37 cellular contexts compared by ENCODE assay signal in the genomic region with DNA sequence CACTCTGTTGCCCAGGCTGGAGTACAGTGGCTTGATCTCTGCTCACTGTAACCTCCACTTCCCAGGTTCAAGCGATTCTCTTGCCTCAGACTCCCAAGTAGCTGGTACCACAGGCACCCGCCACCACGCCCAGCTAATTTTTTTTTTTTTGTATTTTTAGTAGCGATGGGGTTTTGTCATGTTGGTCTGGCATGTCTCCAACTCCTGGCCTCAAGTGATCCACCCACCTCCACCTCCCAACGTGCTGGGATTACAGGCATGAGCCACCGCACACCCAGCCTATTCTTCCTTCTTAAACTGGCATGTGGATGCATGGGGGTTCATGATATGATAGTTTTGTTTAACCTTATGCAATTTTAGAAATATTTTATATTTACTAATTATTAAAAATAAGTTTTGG. TPM values are rescaled to one million over a fixed set of nuclear protein-coding genes. Genes with fewer than 3 reads are reported as not detected.
"Had no signal": no experiment of that assay in that cellular context is flagged by ENCODE, and none has a peak within 500 bp of the region (broad histone marks: within the 10 kb centered on the region; RNA-seq: fewer than 3 reads in every experiment).

No MANE protein-coding gene starts in this region.

- H3K27me3 Mint-ChIP-seq: activated CD4-positive, alpha-beta T cell treated with anti-CD3 and anti-CD28 coated beads for 36 hours; activated naive CD8-positive, alpha-beta T cell; memory B cell; naive thymus-derived CD8-positive, alpha-beta T cell; T-cell had no signal

- H3K4me1 ChIP-seq: body of pancreas, colonic mucosa, gastroesophageal sphincter, parathyroid adenoma, tibial nerve had no signal

- ATAC-seq: body of pancreas; gastroesophageal sphincter; naive thymus-derived CD8-positive, alpha-beta T cell; right cardiac atrium; T-cell had no signal

- H2AFZ ChIP-seq: parathyroid adenoma had no signal

- H3K9me3 ChIP-seq: body of pancreas, colonic mucosa, gastroesophageal sphincter, spleen, tibial nerve had no signal

- H3K27ac Mint-ChIP-seq: activated CD4-positive, alpha-beta T cell treated with anti-CD3 and anti-CD28 coated beads for 36 hours; activated naive CD8-positive, alpha-beta T cell; memory B cell; naive thymus-derived CD8-positive, alpha-beta T cell; T-cell; T-helper 2 cell treated with Interferon-gamma antibody and Interleukin-4, amounts not matched to agents 5 μg/mL and 100 μg/mL, for 36 hours had no signal

- H3K4me3 ChIP-seq: body of pancreas, cardiac muscle cell, colonic mucosa, dorsolateral prefrontal cortex, gastroesophageal sphincter, spleen, tibial nerve had no signal

- H3K36me3 ChIP-seq: cardiac muscle cell, colonic mucosa had no signal

- H3K9ac ChIP-seq: parathyroid adenoma had no signal

- H3K4me1 Mint-ChIP-seq: neural crest cell had no signal

- H3K4me3 Mint-ChIP-seq: activated CD4-positive, alpha-beta T cell treated with anti-CD3 and anti-CD28 coated beads for 36 hours; activated naive CD8-positive, alpha-beta T cell; immature natural killer cell; memory B cell; naive thymus-derived CD8-positive, alpha-beta T cell; neural crest cell; T-cell; T-helper 2 cell treated with Interferon-gamma antibody and Interleukin-4, amounts not matched to agents 5 μg/mL and 100 μg/mL, for 36 hours had no signal

- H3K27ac ChIP-seq: body of pancreas, cardiac muscle cell, colonic mucosa, dorsolateral prefrontal cortex, gastroesophageal sphincter, parathyroid adenoma, spleen, tibial nerve had no signal

- DNase-seq: activated CD4-positive, alpha-beta T cell treated with anti-CD3 and anti-CD28 coated beads for 36 hours; activated CD4-positive, CD25-positive, alpha-beta regulatory T cell; activated effector memory CD4-positive, alpha-beta T cell treated with Interleukin-2 at 50 U/mL for 16 hours; activated naive CD4-positive, alpha-beta T cell treated with Interleukin-2 at 50 U/mL for 16 hours; activated T-cell treated with anti-CD3 and anti-CD28 coated beads for 4 hours; activated T-cell treated with anti-CD3 and anti-CD28 coated beads, Interleukin-2, amount 50 U/mL, for 72 hours; anterior cingulate cortex; body of pancreas; cerebellar nuclear complex; colonic mucosa; dorsolateral prefrontal cortex; effector memory CD4-positive, alpha-beta T cell; head of caudate nucleus; hypothalamus; immature natural killer cell; kidney; naive thymus-derived CD8-positive, alpha-beta T cell; nucleus accumbens; right cardiac atrium; spleen; stimulated activated naive CD4-positive, alpha-beta T cell treated with Interleukin-2 at 50 U/mL for 16 hours; T-cell had no signal

- H3K9me3 Mint-ChIP-seq: immature natural killer cell; memory B cell; naive thymus-derived CD8-positive, alpha-beta T cell; neural crest cell; T-cell; T-helper 2 cell treated with Interferon-gamma antibody and Interleukin-4, amounts not matched to agents 5 μg/mL and 100 μg/mL, for 36 hours had no signal

- H3K27me3 ChIP-seq: body of pancreas, cardiac muscle cell, colonic mucosa, dorsolateral prefrontal cortex, gastroesophageal sphincter, spleen, tibial nerve had no signal

RNA-seq across cellular contexts. Expression of gene VWA3A, which starts 39.4 kb away (rescaled TPM):
- total RNA-seq: colonic mucosa, neural crest cell had no signal
- polyA plus RNA-seq: immature natural killer cell; naive thymus-derived CD8-positive, alpha-beta T cell had no signal

RNA-seq across cellular contexts. Expression of gene PDZD9, which starts 52.1 kb away (rescaled TPM):
- total RNA-seq: activated CD4-positive, alpha-beta T cell treated with anti-CD3 and anti-CD28 coated beads for 36 hours; activated T-cell treated with anti-CD3 and anti-CD28 coated beads, Interleukin-2, amount 50 U/mL, for 72 hours; body of pancreas; cardiac muscle cell; colonic mucosa; fibroblast of lung; fibroblast of villous mesenchyme; gastroesophageal sphincter; kidney; lower leg skin; naive thymus-derived CD8-positive, alpha-beta T cell; neural crest cell; right cardiac atrium; spleen; T-cell; temporal lobe; tibial nerve; ureter had no signal
- polyA plus RNA-seq: adipose tissue, esophagus, fibroblast of lung, immature natural killer cell, right cardiac atrium, spleen had no signal
